Comparison of ENCODE assay signal across 18 cellular contexts in genomic region chr17:9473716-9474115, GRCh38.
DNase-seq lines count a peak whose midpoint lies in the region; ATAC-seq, FAIRE-seq and TF ChIP-seq lines count a peak whose summit lies in the region.
"Had no signal": no experiment of that assay in that cellular context is flagged by ENCODE, and none has a peak within 500 bp of the region (broad histone marks: within the 10 kb centered on the region; RNA-seq: fewer than 3 reads in every experiment).

No MANE protein-coding gene starts in this region.

- H3K4me2 ChIP-seq in K562 (ENCODE audit: insufficient read depth, low read length), result no peak overlapping the region
- H3K4me2 ChIP-seq: BLaER1 treated with 17β-estradiol and CSF1 and Interleukin-3, amounts not matched to agents 10 nM and 100 nM had no signal

- TF ChIP-seq EP300 in K562 (IDR thresholded peaks at IDR 0.05; ENCODE audit: low read length), result no peak

- H3K27ac ChIP-seq in K562 (ENCODE audit: extremely low read depth, low read depth, low read length) (no peak overlapping the region), WERI-Rb-1 (no peak overlapping the region)
- H3K27ac ChIP-seq: BLaER1 treated with 17β-estradiol and CSF1 and Interleukin-3, amounts not matched to agents 10 nM and 100 nM; right lobe of liver had no signal

- no peaks in the 10 kb centered on the region; a peak in 1 of 5 replicates for H3K27me3 ChIP-seq in K562 (ENCODE audit: control insufficient read depth in 2 of 2, insufficient read depth in 2 of 2, low read length in 2 of 2)
- H3K27me3 ChIP-seq in WERI-Rb-1 (ENCODE audit: insufficient read depth, low read depth, severe bottlenecking), result no peaks in the 10 kb centered on the region
- H3K27me3 ChIP-seq: BLaER1 treated with 17β-estradiol and CSF1 and Interleukin-3, amounts not matched to agents 10 nM and 100 nM; right lobe of liver had no signal

- 0% methylated on average over 3 of the region's 4 CpGs for WGBS in K562 (ENCODE audit: insufficient coverage, low coverage, missing lambda C conversion rate)

- H3K4me1 ChIP-seq in K562 (replicated peaks in 1 of 2; ENCODE audit: control insufficient read depth in 2 of 2, insufficient read depth in 2 of 2, low read length in 2 of 2), result no peaks in the 10 kb centered on the region
- H3K4me1 ChIP-seq: right lobe of liver had no signal

- TF ChIP-seq CTCF in K562 (IDR thresholded peaks at IDR 0.05 in 2 of 3, conservative IDR thresholded peaks at IDR 0.05 in 1 of 3; ENCODE audit: insufficient read depth in 2 of 3, low read depth in 1 of 3, low read length in 3 of 3) (no peak), WERI-Rb-1 (IDR thresholded peaks at IDR 0.05; ENCODE audit: low read depth, low read length) (no peak)

- no peaks in the 10 kb centered on the region for H4K20me1 ChIP-seq in K562 (replicated peaks; ENCODE audit: control insufficient read depth, insufficient read depth, low read length)

- H2AFZ ChIP-seq in K562 (ENCODE audit: low read depth, low read length), result no peak overlapping the region

- BruUV-seq in K562 (replicated peaks; lab: Mats Ljungman, UMichigan), result no TSS peak

- H3K9me3 ChIP-seq in K562 (replicated peaks; ENCODE audit: control insufficient read depth, insufficient read depth, low read depth, low read length), result no peaks in the 10 kb centered on the region
- H3K9me3 ChIP-seq in WERI-Rb-1 (ENCODE audit: severe bottlenecking), result no peaks in the 10 kb centered on the region
- H3K9me3 ChIP-seq: right lobe of liver had no signal

- intact Hi-C loops in K562 (cut with micrococcal nuclease), result no loop called here

- CTCF ChIA-PET in K562 (lab: Yijun Ruan, JAX; ENCODE audit: low intra/inter-chr PET ratio), result interaction anchor here (0.5 kb wide), 1 partner anchor 209 kb away, joined by 4 read pairs; no protein-coding TSS in a partner anchor

- TF ChIP-seq POLR2A in K562 (conservative IDR thresholded peaks at IDR 0.05), result no peak

- H3K9ac ChIP-seq in K562 (ENCODE audit: insufficient read depth in 1 of 2, low read depth in 2 of 2, low read length in 2 of 2), result no peak overlapping the region
- H3K9ac ChIP-seq: BLaER1 treated with 17β-estradiol and CSF1 and Interleukin-3, amounts not matched to agents 10 nM and 100 nM had no signal

- H3K9me1 ChIP-seq in K562 (ENCODE audit: control insufficient read depth, insufficient read depth, low read length), result no peaks in the 10 kb centered on the region

- DNase-seq in Daoy (ENCODE audit: low read depth) (peak; percentile 43), HS-5 (ENCODE audit: low read depth) (peak; percentile 80), K562 (ENCODE audit: extremely low read depth in 1 of 4, low spot score in 3 of 4) (no peak), iris pigment epithelial cell (ENCODE audit: low read depth) (peak; percentile 67), cerebellar cortex (ENCODE audit: low spot score) (no peak), NCI-H2029 (lab: John Stamatoyannopoulos, UW) (no peak), GM19240 (ENCODE audit: insufficient read length, low spot score) (no peak), WERI-Rb-1 (no peak)
- DNase-seq: activated CD4-positive, alpha-beta T cell treated with anti-CD3 and anti-CD28 coated beads for 4 hours; activated naive CD4-positive, alpha-beta T cell treated with anti-CD3 and anti-CD28 coated beads, Interleukin-2, amount 50 U/mL, for 16 hours; DND-41; KBM-7; SIG-M5; stimulated activated CD4-positive, alpha-beta T cell treated with anti-CD3 and anti-CD28 coated beads, Interleukin-1b, Interleukin-23, amount 100 ng/mL, for 48 hours; substantia nigra had no signal

- in situ Hi-C loops in K562 (cut with MboI), result no loop called here

- no peak for FAIRE-seq in K562 (lab: Jason Lieb, UNC)
- FAIRE-seq: GM12878 had no signal

- POLR2A ChIA-PET in K562 (lab: Yijun Ruan, JAX), result no interaction called here

- ATAC-seq in K562, result no peak
- ATAC-seq: GM12878, right lobe of liver had no signal

- TF ChIP-seq RAD21 in K562 (CRISPR knock-in tag; conservative IDR thresholded peaks at IDR 0.05 in 1 of 2, IDR thresholded peaks at IDR 0.05 in 1 of 2), result no peak

- no peaks in the 10 kb centered on the region for H3K79me2 ChIP-seq in K562 (ENCODE audit: control insufficient read depth, insufficient read depth, low read length)

- H3K4me3 ChIP-seq in K562, result no peak overlapping the region
- no peak overlapping the region for H3K4me3 ChIP-seq in WERI-Rb-1 (ENCODE audit: low read depth, low read length)
- H3K4me3 ChIP-seq: BLaER1 treated with 17β-estradiol and CSF1 and Interleukin-3, amounts not matched to agents 10 nM and 100 nM; GM12878; right lobe of liver had no signal

- H3K36me3 ChIP-seq in K562 (ENCODE audit: control insufficient read depth, insufficient read depth, low read length) (no peaks in the 10 kb centered on the region), WERI-Rb-1 (no peaks in the 10 kb centered on the region)
- H3K36me3 ChIP-seq: right lobe of liver had no signal

TF ChIP-seq in K562, 482 proteins besides CTCF, POLR2A, EP300 and RAD21:
- TF ChIP-seq PHF20 (IDR thresholded peaks at IDR 0.05; ENCODE audit: partially characterized antibody) (no peak), FOXK2 (conservative IDR thresholded peaks at IDR 0.05 in 1 of 2, IDR thresholded peaks at IDR 0.05 in 1 of 2; ENCODE audit: low read depth in 2 of 2) (no peak), ATF3 (IDR thresholded peaks at IDR 0.05) (peak; percentile 67), ATF3 (CRISPR knock-in tag; conservative IDR thresholded peaks at IDR 0.05) (no peak), CTBP1 (IDR thresholded peaks at IDR 0.05; ENCODE audit: borderline replicate concordance) (no peak), DPF2 (IDR thresholded peaks at IDR 0.05) (no peak), ATF7 (IDR thresholded peaks at IDR 0.05) (0 out of 2 replicates have a peak, but pooled peaks have one; percentile 38)

Comparison
In these comparisons a context has a peak if more than half of its experiments do, and no peak if none do; other contexts are left out.
1. DNase-seq: peak in Daoy (single experiment), HS-5 (single experiment) and iris pigment epithelial cell (single experiment); none in K562 (0 of 4), cerebellar cortex (single experiment), NCI-H2029 (single experiment), GM19240 (single experiment) and WERI-Rb-1 (single experiment).